12 cellular contexts compared by ENCODE assay signal in genomic region chr11:1553808-1554594, GRCh38. TPM values are rescaled to one million over a fixed set of nuclear protein-coding genes. Genes with fewer than 3 reads are reported as not detected.
A peak's percentile ranks its signal among the peaks of the same experiment; 100 is the strongest.
DNase-seq lines count a peak whose midpoint lies in the region; ATAC-seq, FAIRE-seq and TF ChIP-seq lines count a peak whose summit lies in the region.
"Had no signal": no experiment of that assay in that cellular context is flagged by ENCODE, and none has a peak within 500 bp of the region (broad histone marks: within the 10 kb centered on the region; RNA-seq: fewer than 3 reads in every experiment).

No MANE protein-coding gene starts in this region.

- no peak overlapping the region for H3K4me3 Mint-ChIP-seq in stimulated activated effector memory CD8-positive, alpha-beta T cell treated with anti-CD3 and anti-CD28 coated beads, Interleukin-12 subunit alpha, Interleukin-12 subunit beta, amount 100 ng/mL, for 72 hours
- H3K4me3 Mint-ChIP-seq: CD4-positive, alpha-beta memory T cell had no signal

- no CpG with 5 or more reads among the region's 20 CpGs for WGBS in mesendoderm (ENCODE audit: extremely low coverage, insufficient coverage, low lambda C conversion rate)

- no peak overlapping the region for H3K23ac ChIP-seq in mesendoderm (ENCODE audit: low read length)

- no peak overlapping the region for H3K27ac ChIP-seq in mesendoderm (ENCODE audit: low read depth, low read length)
- H3K27ac ChIP-seq: vagina had no signal

- H3K79me2 ChIP-seq in mesendoderm (ENCODE audit: control insufficient read depth, insufficient read depth, low read length) = no peaks in the 10 kb centered on the region

- no peak overlapping the region for H3K9ac ChIP-seq in mesendoderm (ENCODE audit: low read length)

- no peak overlapping the region for H4K5ac ChIP-seq in mesendoderm (ENCODE audit: low read length)

- H3K56ac ChIP-seq in mesendoderm (ENCODE audit: low read length) = peak overlapping the region; percentile 1

- H3K4ac ChIP-seq in mesendoderm (ENCODE audit: low read depth, low read length) = no peak overlapping the region

- no peak overlapping the region for H2BK5ac ChIP-seq in mesendoderm (ENCODE audit: low read length)

- H3K4me3 ChIP-seq in LNCaP clone FGC (ENCODE audit: low read depth, low read length) = no peak overlapping the region
- no peak overlapping the region for H3K4me3 ChIP-seq in mesendoderm (ENCODE audit: low read length)
- H3K4me3 ChIP-seq: vagina had no signal

- H3K27me3 ChIP-seq in mesendoderm (ENCODE audit: insufficient read depth, low read length, poor library complexity) = peaks cover 15% of the 10 kb centered on the region
- H3K27me3 ChIP-seq: vagina had no signal

- H3K36me3 Mint-ChIP-seq in stimulated activated effector memory CD8-positive, alpha-beta T cell treated with anti-CD3 and anti-CD28 coated beads, Interleukin-12 subunit alpha, Interleukin-12 subunit beta, amount 100 ng/mL, for 72 hours = no peaks in the 10 kb centered on the region

- H2BK15ac ChIP-seq in mesendoderm (replicated peaks; ENCODE audit: low read depth) = no peak overlapping the region

- H3K4me1 Mint-ChIP-seq in stimulated activated effector memory CD8-positive, alpha-beta T cell treated with anti-CD3 and anti-CD28 coated beads, Interleukin-12 subunit alpha, Interleukin-12 subunit beta, amount 100 ng/mL, for 72 hours = no peaks in the 10 kb centered on the region

- H3K9me3 Mint-ChIP-seq in stimulated activated effector memory CD8-positive, alpha-beta T cell treated with anti-CD3 and anti-CD28 coated beads, Interleukin-12 subunit alpha, Interleukin-12 subunit beta, amount 100 ng/mL, for 72 hours = no peaks in the 10 kb centered on the region
- H3K9me3 Mint-ChIP-seq: CD4-positive, alpha-beta memory T cell had no signal

- in situ Hi-C loops in T47D (cut with HindIII; ENCODE audit: low pct_unique_long_range_greater_than_20kb, low sequenced_read_pairs) = no loop called here

- no peak overlapping the region for H3K4me2 ChIP-seq in mesendoderm (ENCODE audit: low read length)

- no peaks in the 10 kb centered on the region for H3K4me1 ChIP-seq in mesendoderm (ENCODE audit: control insufficient read depth, low read depth, low read length)

- no peak for FAIRE-seq in RCC 7860 (lab: Jason Lieb, UNC)

- no peak overlapping the region for H3K27ac Mint-ChIP-seq in stimulated activated effector memory CD8-positive, alpha-beta T cell treated with anti-CD3 and anti-CD28 coated beads, Interleukin-12 subunit alpha, Interleukin-12 subunit beta, amount 100 ng/mL, for 72 hours

- no peak overlapping the region for H3K18ac ChIP-seq in mesendoderm (ENCODE audit: low read length)

- no peaks in the 10 kb centered on the region for H3K36me3 ChIP-seq in mesendoderm (ENCODE audit: control insufficient read depth, insufficient read depth, low read length)
- H3K36me3 ChIP-seq: vagina had no signal

- TF ChIP-seq CTCF in LNCaP clone FGC (IDR thresholded peaks at IDR 0.05; ENCODE audit: control insufficient read depth, extremely low read depth, insufficient read depth) = peak; percentile 34

- no peak for ATAC-seq in HG02610 (IDR thresholded peaks at IDR 0.05; ENCODE audit: unreplicated experiment)
- ATAC-seq in stimulated activated effector memory CD8-positive, alpha-beta T cell treated with anti-CD3 and anti-CD28 coated beads, Interleukin-12 subunit alpha, Interleukin-12 subunit beta, amount 100 ng/mL, for 72 hours = no peak

- no peaks in the 10 kb centered on the region for H3K79me1 ChIP-seq in mesendoderm (ENCODE audit: low read length)

- no peak overlapping the region for H2AK5ac ChIP-seq in mesendoderm (ENCODE audit: low read length)

- H4K8ac ChIP-seq in mesendoderm (ENCODE audit: low read depth, low read length) = no peak overlapping the region

- no peak overlapping the region for H2BK120ac ChIP-seq in mesendoderm (ENCODE audit: low read depth, low read length)

- DNase-seq in DMS53 treated with DMSO at 0.1 percent for 48 hours (lab: John Stamatoyannopoulos, UW; ENCODE audit: unreplicated experiment) (peak; percentile 74), LNCaP clone FGC (ENCODE audit: low read depth) (no peak), T47D (ENCODE audit: low read depth in 1 of 2, low spot score in 1 of 2) (peak; percentile 65 to 80), mesendoderm (peak; percentile 66), RCC 7860 (ENCODE audit: low spot score) (no peak), NCI-H2081 (lab: John Stamatoyannopoulos, UW) (no peak)
- DNase-seq in stimulated activated effector memory CD8-positive, alpha-beta T cell treated with anti-CD3 and anti-CD28 coated beads, Interleukin-12 subunit alpha, Interleukin-12 subunit beta, amount 100 ng/mL, for 72 hours (ENCODE audit: low spot score in 2 of 2) = no peak
- DNase-seq: CD4-positive, alpha-beta memory T cell; T1000 had no signal

RNA-seq across cellular contexts. Expression of gene DUSP8, which starts 18.1 kb away (rescaled TPM):
- 12.2 TPM for polyA plus RNA-seq in mesendoderm (2013, experiment 1 of 2)
- polyA plus RNA-seq in mesendoderm (2013, experiment 2 of 2) = 11.3 TPM

RNA-seq across cellular contexts. Expression of gene KRTAP5-1, which starts 31.1 kb away (rescaled TPM):
- polyA plus RNA-seq in mesendoderm (2013, experiment 1 of 2) = not detected
- not detected for polyA plus RNA-seq in mesendoderm (2013, experiment 2 of 2)
- polyA plus RNA-seq: adipose tissue had no signal

RNA-seq across cellular contexts. Expression of gene KRTAP5-2, which starts 44.1 kb away (rescaled TPM):
- not detected for polyA plus RNA-seq in mesendoderm (2013, experiment 1 of 2)
- not detected for polyA plus RNA-seq in mesendoderm (2013, experiment 2 of 2)
- polyA plus RNA-seq: CD4-positive, alpha-beta memory T cell had no signal

RNA-seq across cellular contexts. Expression of gene KRTAP5-3, which starts 54.3 kb away (rescaled TPM):
- not detected for polyA plus RNA-seq in mesendoderm (2013, experiment 1 of 2)
- polyA plus RNA-seq in mesendoderm (2013, experiment 2 of 2) = not detected
- polyA plus RNA-seq: adipose tissue; CD4-positive, alpha-beta memory T cell had no signal

Comparison
In these comparisons a context has a peak if more than half of its experiments do, and no peak if none do; other contexts are left out.
1. DNase-seq: peak in DMS53 treated with DMSO at 0.1 percent for 48 hours (single experiment), T47D (2 of 2) and mesendoderm (single experiment); none in LNCaP clone FGC (single experiment), RCC 7860 (single experiment), NCI-H2081 (0 of 2) and stimulated activated effector memory CD8-positive, alpha-beta T cell treated with anti-CD3 and anti-CD28 coated beads, Interleukin-12 subunit alpha, Interleukin-12 subunit beta, amount 100 ng/mL, for 72 hours (0 of 2).